Comparison of ENCODE assay signal across 8 cellular contexts in genomic region chr11:47248664-47249377, GRCh38. TPM values are rescaled to one million over a fixed set of nuclear protein-coding genes. Genes with fewer than 3 reads are reported as not detected.
A peak's percentile ranks its signal among the peaks of the same experiment; 100 is the strongest.
DNase-seq lines count a peak whose midpoint lies in the region; ATAC-seq and TF ChIP-seq lines count a peak whose summit lies in the region.

ACP2 (minus strand) TSS chr11:47248814; CDS start chr11:47248789, 25 bp downstream.

- H3K36me3 ChIP-seq in adipocyte (ENCODE audit: control insufficient read depth, insufficient read depth, low read length, severe bottlenecking) (peaks cover 18% of the 10 kb centered on the region), heart left ventricle (peaks cover 0 to 39% (median 29%) of the 10 kb centered on the region in 9 donors)

- H3K4me1 ChIP-seq in adipocyte (ENCODE audit: control insufficient read depth, insufficient read depth, low read length) = peaks cover 27% of the 10 kb centered on the region
- H3K4me1 ChIP-seq in heart left ventricle = peaks cover 2 to 51% (median 24%) of the 10 kb centered on the region in 12 donors

- H3K9ac ChIP-seq in adipocyte (ENCODE audit: low read length) = peak within 1 kb of the TSS; percentile 90

- ATAC-seq in HG02610 (IDR thresholded peaks at IDR 0.05; ENCODE audit: unreplicated experiment) (peak; percentile 87), heart left ventricle (peak; percentile 88 to 97 (median 96))

- peak within 1 kb of the TSS; percentile 100 for H3K27ac Mint-ChIP-seq in progenitor cell of endocrine pancreas

- H3K9me3 ChIP-seq in adipocyte (ENCODE audit: control insufficient read depth, low read length) (no peaks in the 10 kb centered on the region), heart left ventricle (no peaks in the 10 kb centered on the region)

- peaks cover 2% of the 10 kb centered on the region for H3K36me3 Mint-ChIP-seq in progenitor cell of endocrine pancreas (ENCODE audit: insufficient read depth)

- H3K27me3 Mint-ChIP-seq in progenitor cell of endocrine pancreas = no peaks in the 10 kb centered on the region

- peaks cover 11% of the 10 kb centered on the region for H3K4me1 Mint-ChIP-seq in progenitor cell of endocrine pancreas (ENCODE audit: low read depth)

- H3K27me3 ChIP-seq in adipocyte (replicated peaks; ENCODE audit: control insufficient read depth, insufficient read depth, low read length) (no peaks in the 10 kb centered on the region), heart left ventricle (no peaks in the 10 kb centered on the region)

- DNase-seq in NCI-H1048 (lab: John Stamatoyannopoulos, UW) (peak; percentile 48), T follicular helper cell (ENCODE audit: low read depth) (peak; percentile 76), adipocyte (ENCODE audit: low read depth) (peak; percentile 96), heart left ventricle (peak; percentile 88 to 94 (median 89)), progenitor cell of endocrine pancreas (ENCODE audit: low spot score, unreplicated experiment) (peak; percentile 78), ureter (ENCODE audit: low spot score) (peak; percentile 90)

- TF ChIP-seq CTCF in GM12874 (IDR thresholded peaks at IDR 0.05; ENCODE audit: insufficient read depth, low read depth, low read length) (peak; percentile 55), heart left ventricle (IDR thresholded peaks at IDR 0.05) (peak in 3 of 12 donors; percentile 24 to 33 (median 32)), progenitor cell of endocrine pancreas (IDR thresholded peaks at IDR 0.05; ENCODE audit: unreplicated experiment) (peak; percentile 15)

- peak within 1 kb of the TSS; percentile 99 for H3K4me3 Mint-ChIP-seq in progenitor cell of endocrine pancreas (ENCODE audit: low read depth)

- H3K4me3 ChIP-seq in adipocyte (ENCODE audit: low read length) (peak within 1 kb of the TSS; percentile 89), heart left ventricle (peak within 1 kb of the TSS; percentile 59 to 93 (median 78))

- no peaks in the 10 kb centered on the region for H3K9me3 Mint-ChIP-seq in progenitor cell of endocrine pancreas (ENCODE audit: low read depth)

- intact Hi-C loops in heart left ventricle (cut with DNase I) = loop anchor here in 1 of 10 donors (1.0 kb wide), 1 partner anchor 71 kb away; no protein-coding TSS in a partner anchor

- WGBS in heart left ventricle, 4 donors = 0 to 1% (median 0%) methylated on average over 28 to 45 of the region's 45 CpGs

- TF ChIP-seq POLR2A in heart left ventricle (IDR thresholded peaks at IDR 0.05) = peak in 1 of 2 donors; percentile 46

- peak within 1 kb of the TSS; percentile 77 to 94 (median 90) for H3K27ac ChIP-seq in heart left ventricle

RNA-seq across cellular contexts. Expression of gene ACP2, which starts in this region (rescaled TPM):
- total RNA-seq in heart left ventricle (10 to 100 TPM; 18.0 to 60.4 (median 26.6) TPM), progenitor cell of endocrine pancreas (58.1 and 60.2 TPM in 2 replicates), ureter (36.8 TPM)
- 10 to 100 TPM; 25.3 to 44.7 TPM for polyA plus RNA-seq in heart left ventricle

Comparison
In these comparisons a context has a peak if more than half of its experiments do, and no peak if none do; other contexts are left out.
1. Peak in every context shown above with its lines: DNase-seq, ATAC-seq, H3K4me3 ChIP-seq and H3K27ac ChIP-seq.